Comparison of ENCODE assay signal across 18 cellular contexts in the genomic region with DNA sequence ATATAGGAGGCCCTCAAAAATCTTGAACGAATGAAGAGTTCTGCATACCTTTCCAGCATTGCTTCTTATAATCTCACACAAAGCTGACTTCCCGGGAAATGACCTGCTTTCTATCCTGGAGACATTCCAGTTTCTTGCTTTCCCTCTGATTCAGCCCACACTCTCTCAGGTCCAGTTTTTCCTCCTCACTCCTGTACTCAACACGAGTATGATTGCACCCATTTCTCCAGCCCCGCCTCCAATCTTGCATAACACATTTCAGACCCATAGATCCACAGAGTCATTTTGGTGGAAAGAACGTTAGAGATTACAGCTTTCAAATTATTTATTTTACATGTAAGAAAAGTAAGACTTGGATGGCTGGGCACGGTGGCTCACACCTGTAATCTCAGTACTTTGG.
"Had no signal": no experiment of that assay in that cellular context is flagged by ENCODE, and none has a peak within 500 bp of the region (broad histone marks: within the 10 kb centered on the region; RNA-seq: fewer than 3 reads in every experiment).

No MANE protein-coding gene starts in this region.

- H3K4me3 ChIP-seq: ascending aorta, heart left ventricle, lower lobe of right lung, spleen, testis had no signal

- ATAC-seq: activated T-cell treated with anti-CD3 and anti-CD28 coated beads, Interleukin-2, amount 50 U/mL, for 72 hours; heart left ventricle; SK-N-SH treated with all-trans-retinoic acid at 6 μM for 48 hours had no signal

- DNase-seq: activated CD4-positive, alpha-beta memory T cell treated with anti-CD3 and anti-CD28 coated beads, Interleukin-2, amount 10 ng/mL, durations not matched to agents 7 days and 5 days; activated CD4-positive, alpha-beta T cell treated with anti-CD3 and anti-CD28 coated beads for 48 hours; activated effector memory CD4-positive, alpha-beta T cell treated with Interleukin-2 at 50 U/mL for 16 hours; activated naive CD4-positive, alpha-beta T cell treated with anti-CD3 and anti-CD28 coated beads, Interleukin-2, amount 10 ng/mL, durations not matched to agents 7 days and 5 days; activated T-cell treated with anti-CD3 and anti-CD28 coated beads, Interleukin-2, amount 50 U/mL, for 72 hours; brain microvascular endothelial cell; cortex of kidney; heart left ventricle; lower lobe of right lung; mesendoderm; naive B cell; retina; spleen; stimulated activated CD4-positive, alpha-beta T cell treated with anti-CD3 and anti-CD28 coated beads, Interleukin-4, amount 100 ng/mL, for 1 hour; stimulated activated naive CD4-positive, alpha-beta T cell; testis had no signal
